1 cellular context compared by ENCODE assay signal in the genomic region with DNA sequence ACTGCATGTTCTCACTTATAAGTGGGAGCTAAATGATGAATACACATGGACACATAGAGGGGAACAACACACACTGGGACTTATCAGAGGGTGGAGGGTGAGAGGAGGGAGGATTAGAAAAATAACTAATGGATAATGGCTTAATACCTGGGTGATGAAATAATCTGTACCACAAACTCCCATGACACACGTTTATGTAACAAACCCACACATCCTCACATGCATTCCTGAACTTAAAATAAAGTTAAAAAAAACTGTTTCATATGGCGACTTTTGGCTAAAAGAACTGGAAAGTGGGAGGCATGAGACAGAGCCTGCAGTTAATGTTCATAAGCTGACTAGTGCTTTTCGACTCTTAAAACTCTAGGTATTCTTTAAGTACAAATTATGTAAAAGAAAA.
TF ChIP-seq lines count a peak whose summit lies in the region.

No MANE protein-coding gene starts in this region.

TF ChIP-seq in WTC11, 78 proteins besides CTCF, POLR2A, EP300 and RAD21 (continued from another document):
- TF ChIP-seq, protein P1, sequence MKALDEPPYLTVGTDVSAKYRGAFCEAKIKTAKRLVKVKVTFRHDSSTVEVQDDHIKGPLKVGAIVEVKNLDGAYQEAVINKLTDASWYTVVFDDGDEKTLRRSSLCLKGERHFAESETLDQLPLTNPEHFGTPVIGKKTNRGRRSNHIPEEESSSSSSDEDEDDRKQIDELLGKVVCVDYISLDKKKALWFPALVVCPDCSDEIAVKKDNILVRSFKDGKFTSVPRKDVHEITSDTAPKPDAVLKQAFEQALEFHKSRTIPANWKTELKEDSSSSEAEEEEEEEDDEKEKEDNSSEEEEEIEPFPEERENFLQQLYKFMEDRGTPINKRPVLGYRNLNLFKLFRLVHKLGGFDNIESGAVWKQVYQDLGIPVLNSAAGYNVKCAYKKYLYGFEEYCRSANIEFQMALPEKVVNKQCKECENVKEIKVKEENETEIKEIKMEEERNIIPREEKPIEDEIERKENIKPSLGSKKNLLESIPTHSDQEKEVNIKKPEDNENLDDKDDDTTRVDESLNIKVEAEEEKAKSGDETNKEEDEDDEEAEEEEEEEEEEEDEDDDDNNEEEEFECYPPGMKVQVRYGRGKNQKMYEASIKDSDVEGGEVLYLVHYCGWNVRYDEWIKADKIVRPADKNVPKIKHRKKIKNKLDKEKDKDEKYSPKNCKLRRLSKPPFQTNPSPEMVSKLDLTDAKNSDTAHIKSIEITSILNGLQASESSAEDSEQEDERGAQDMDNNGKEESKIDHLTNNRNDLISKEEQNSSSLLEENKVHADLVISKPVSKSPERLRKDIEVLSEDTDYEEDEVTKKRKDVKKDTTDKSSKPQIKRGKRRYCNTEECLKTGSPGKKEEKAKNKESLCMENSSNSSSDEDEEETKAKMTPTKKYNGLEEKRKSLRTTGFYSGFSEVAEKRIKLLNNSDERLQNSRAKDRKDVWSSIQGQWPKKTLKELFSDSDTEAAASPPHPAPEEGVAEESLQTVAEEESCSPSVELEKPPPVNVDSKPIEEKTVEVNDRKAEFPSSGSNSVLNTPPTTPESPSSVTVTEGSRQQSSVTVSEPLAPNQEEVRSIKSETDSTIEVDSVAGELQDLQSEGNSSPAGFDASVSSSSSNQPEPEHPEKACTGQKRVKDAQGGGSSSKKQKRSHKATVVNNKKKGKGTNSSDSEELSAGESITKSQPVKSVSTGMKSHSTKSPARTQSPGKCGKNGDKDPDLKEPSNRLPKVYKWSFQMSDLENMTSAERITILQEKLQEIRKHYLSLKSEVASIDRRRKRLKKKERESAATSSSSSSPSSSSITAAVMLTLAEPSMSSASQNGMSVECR (CRISPR knock-in tag; IDR thresholded peaks at IDR 0.05; ENCODE audit: borderline replicate concordance) = no peak
- TF ChIP-seq PRDM15 (CRISPR knock-in tag; IDR thresholded peaks at IDR 0.05) (no peak), GTF2I (CRISPR knock-in tag; conservative IDR thresholded peaks at IDR 0.05) (no peak), NR3C1 (CRISPR knock-in tag; conservative IDR thresholded peaks at IDR 0.05; ENCODE audit: low read depth) (no peak), ZNF416 (CRISPR knock-in tag; IDR thresholded peaks at IDR 0.05) (no peak)
- TF ChIP-seq, protein P2, sequence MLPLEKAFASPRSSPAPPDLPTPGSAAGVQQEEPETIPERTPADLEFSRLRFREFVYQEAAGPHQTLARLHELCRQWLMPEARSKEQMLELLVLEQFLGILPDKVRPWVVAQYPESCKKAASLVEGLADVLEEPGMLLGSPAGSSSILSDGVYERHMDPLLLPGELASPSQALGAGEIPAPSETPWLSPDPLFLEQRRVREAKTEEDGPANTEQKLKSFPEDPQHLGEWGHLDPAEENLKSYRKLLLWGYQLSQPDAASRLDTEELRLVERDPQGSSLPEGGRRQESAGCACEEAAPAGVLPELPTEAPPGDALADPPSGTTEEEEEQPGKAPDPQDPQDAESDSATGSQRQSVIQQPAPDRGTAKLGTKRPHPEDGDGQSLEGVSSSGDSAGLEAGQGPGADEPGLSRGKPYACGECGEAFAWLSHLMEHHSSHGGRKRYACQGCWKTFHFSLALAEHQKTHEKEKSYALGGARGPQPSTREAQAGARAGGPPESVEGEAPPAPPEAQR (CRISPR knock-in tag; IDR thresholded peaks at IDR 0.05) = no peak
